In the genomic region with DNA sequence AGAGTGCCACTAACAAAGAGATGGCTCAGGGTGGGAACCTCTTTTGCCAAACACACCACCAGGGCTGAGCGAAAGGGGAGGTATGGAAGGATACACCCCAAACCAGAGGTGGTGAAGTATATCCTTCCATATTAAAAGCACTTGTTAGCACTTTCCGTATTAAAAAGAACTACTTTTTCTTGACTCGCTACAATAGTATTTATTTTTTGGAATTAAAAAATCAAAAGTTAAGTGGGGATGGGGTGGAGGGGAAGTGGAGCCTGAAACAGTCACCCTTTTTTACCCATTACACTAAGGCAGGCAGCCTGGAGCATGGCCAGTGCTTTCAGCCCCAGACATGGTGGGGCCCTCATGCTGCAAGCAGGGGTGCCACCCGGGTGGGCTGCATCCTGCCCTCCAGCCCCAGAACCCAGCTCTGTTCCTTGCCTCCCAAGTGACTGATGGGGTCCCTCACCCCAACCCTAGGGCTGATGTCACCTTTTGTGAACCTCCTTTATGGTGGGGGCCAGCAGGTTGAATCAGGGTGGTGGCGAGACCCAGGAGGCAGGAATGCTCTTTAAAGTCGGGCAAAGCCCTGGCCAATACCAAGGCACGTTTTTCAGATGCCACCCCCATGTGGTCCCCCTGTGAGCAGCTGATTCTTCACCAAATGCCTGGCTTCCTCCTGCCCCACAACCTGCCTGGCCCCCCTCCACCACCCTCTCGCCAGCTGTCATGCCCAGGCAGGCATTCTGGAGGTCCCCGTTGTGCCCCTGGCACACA, we compare ENCODE assay signal across 24 cellular contexts. TPM values are rescaled to one million over a fixed set of nuclear protein-coding genes. Genes with fewer than 3 reads are reported as not detected.
DNase-seq lines count a peak whose midpoint lies in the region; ATAC-seq and TF ChIP-seq lines count a peak whose summit lies in the region.
"Had no signal": no experiment of that assay in that cellular context is flagged by ENCODE, and none has a peak within 500 bp of the region (broad histone marks: within the 10 kb centered on the region; RNA-seq: fewer than 3 reads in every experiment).

No MANE protein-coding gene starts in this region.

- no peaks in the 10 kb centered on the region for H3K9me3 Mint-ChIP-seq in activated naive CD8-positive, alpha-beta T cell treated with anti-CD3 and anti-CD28 coated beads, Interleukin-2, amount 50 U/mL, for 24 hours
- H3K9me3 Mint-ChIP-seq: CD4-positive, CD25-positive, alpha-beta regulatory T cell; endodermal cell had no signal

- H3K4me1 Mint-ChIP-seq in activated naive CD8-positive, alpha-beta T cell treated with anti-CD3 and anti-CD28 coated beads, Interleukin-2, amount 50 U/mL, for 24 hours: no peaks in the 10 kb centered on the region
- H3K4me1 Mint-ChIP-seq: CD4-positive, CD25-positive, alpha-beta regulatory T cell had no signal

- POLR2A ChIA-PET in HEK293 (lab: Yijun Ruan, JAX) (no interaction called here), RWPE1 (lab: Yijun Ruan, JAX; ENCODE audit: low non-redundant PET) (no interaction called here)

- no peak overlapping the region for H2BK15ac ChIP-seq in mesenchymal stem cell (ENCODE audit: low read depth, poor library complexity, severe bottlenecking)

- no peak overlapping the region for H3K23ac ChIP-seq in mesenchymal stem cell (ENCODE audit: low read length in 2 of 2)

- H3K4me1 ChIP-seq in HEK293 (ENCODE audit: control insufficient read depth, insufficient read depth, low read length) (no peaks in the 10 kb centered on the region; the same call in 1 of the 2 replicates), mesenchymal stem cell (ENCODE audit: control insufficient read depth, insufficient read depth, low read depth, low read length) (peaks cover 12% of the 10 kb centered on the region)
- H3K4me1 ChIP-seq: colonic mucosa had no signal

- TF ChIP-seq CTCF in HEK293 (tag by site-specific recombination; IDR thresholded peaks at IDR 0.05) (no peak), RWPE1 (conservative IDR thresholded peaks at IDR 0.05; ENCODE audit: low read depth) (no peak)

- H2BK120ac ChIP-seq in mesenchymal stem cell (ENCODE audit: low read depth, low read length): no peak overlapping the region

- H4K8ac ChIP-seq in mesenchymal stem cell (ENCODE audit: low read length): no peak overlapping the region

- H3K14ac ChIP-seq in mesenchymal stem cell (ENCODE audit: low read length in 2 of 2): no peak overlapping the region

- H3K36me3 ChIP-seq in HEK293 (ENCODE audit: control insufficient read depth in 2 of 2, insufficient read depth in 1 of 2, low read length in 2 of 2): no peaks in the 10 kb centered on the region
- peaks cover 0 to 48% of the 10 kb centered on the region in 2 experiments for H3K36me3 ChIP-seq in mesenchymal stem cell (ENCODE audit: control insufficient read depth in 1 of 2, insufficient read depth in 2 of 2, low read depth in 1 of 2, low read length in 2 of 2)
- H3K36me3 ChIP-seq: colonic mucosa, neutrophil had no signal

- H4K91ac ChIP-seq in mesenchymal stem cell (ENCODE audit: low read length): no peak overlapping the region

- no peak overlapping the region for H2BK5ac ChIP-seq in mesenchymal stem cell (ENCODE audit: low read depth, low read length, poor library complexity, severe bottlenecking)

- CTCF ChIA-PET in HEK293 (lab: Yijun Ruan, JAX) (interaction anchor here (0.8 to 7.3 kb wide), 3 partner anchors 9 to 94 kb away, joined by 3 to 57 read pairs (median 13); no protein-coding TSS in a partner anchor), RWPE1 (lab: Yijun Ruan, JAX) (interaction anchor here (0.5 to 2.0 kb wide), 3 partner anchors 10 to 238 kb away, joined by 3 to 7 read pairs (median 5); a partner anchor contains a TSS)

- peak overlapping the region; percentile 50 for H3K9ac ChIP-seq in mesenchymal stem cell (ENCODE audit: low read length)

- no peaks in the 10 kb centered on the region for H3K9me3 ChIP-seq in HEK293 (ENCODE audit: control insufficient read depth, insufficient read depth, low read depth, low read length)
- no peaks in the 10 kb centered on the region for H3K9me3 ChIP-seq in mesenchymal stem cell (ENCODE audit: control insufficient read depth, low read length)
- H3K9me3 ChIP-seq: colonic mucosa, neutrophil, SJCRH30 had no signal

- H3K4me3 Mint-ChIP-seq in activated naive CD8-positive, alpha-beta T cell treated with anti-CD3 and anti-CD28 coated beads, Interleukin-2, amount 50 U/mL, for 24 hours: no peak overlapping the region
- H3K4me3 Mint-ChIP-seq: CD4-positive, CD25-positive, alpha-beta regulatory T cell; endodermal cell had no signal

- H3K27ac ChIP-seq in HEK293 (ENCODE audit: extremely low read depth, low read depth, low read length): no peak overlapping the region
- peak overlapping the region; percentile 43 for H3K27ac ChIP-seq in RWPE1
- no peak overlapping the region for H3K27ac ChIP-seq in mesenchymal stem cell (ENCODE audit: low read length, poor library complexity, severe bottlenecking)
- H3K27ac ChIP-seq: brain microvascular endothelial cell, colonic mucosa, neutrophil, SJCRH30 had no signal

- H2AFZ ChIP-seq in mesenchymal stem cell (ENCODE audit: low read depth, low read length): no peak overlapping the region

- DNase-seq in RWPE1 (ENCODE audit: low spot score) (no peak), mesenchymal stem cell (no peak), superior temporal gyrus (ENCODE audit: extremely low spot score) (peak; percentile 61), NCI-H1105 treated with DMSO at 0.1 percent for 48 hours (lab: John Stamatoyannopoulos, UW) (no peak)
- DNase-seq in activated naive CD8-positive, alpha-beta T cell treated with anti-CD3 and anti-CD28 coated beads, Interleukin-2, amount 50 U/mL, for 24 hours: no peak
- DNase-seq: activated CD4-positive, alpha-beta T cell treated with anti-CD3 and anti-CD28 coated beads for 1 hour; activated gamma-delta T cell treated with Interleukin-2 at 50 U/mL for 16 hours; activated T-cell treated with anti-CD3 and anti-CD28 coated beads, Interleukin-2, amount 50 U/mL, for 1 hour; brain microvascular endothelial cell; CD4-positive, CD25-positive, alpha-beta regulatory T cell; colonic mucosa; endodermal cell; MM.1S; NCI-H1436; NCI-H510A; SJCRH30; small intestine; stimulated activated CD4-positive, alpha-beta T cell treated with anti-CD3 and anti-CD28 coated beads, Interleukin-1b, Interleukin-23, amount 100 ng/mL, for 48 hours; T-helper 1 cell had no signal

- no peak for ATAC-seq in activated naive CD8-positive, alpha-beta T cell treated with anti-CD3 and anti-CD28 coated beads, Interleukin-2, amount 50 U/mL, for 24 hours
- no peak for ATAC-seq in GM21515 (IDR thresholded peaks at IDR 0.05; ENCODE audit: unreplicated experiment)
- ATAC-seq: Panc1 had no signal

- no peaks in the 10 kb centered on the region for H3K79me1 ChIP-seq in mesenchymal stem cell (replicated peaks; ENCODE audit: low read length, poor library complexity, severe bottlenecking)

- no peak overlapping the region for H3K4me3 ChIP-seq in HEK293 (ENCODE audit: low read depth, low read length)
- H3K4me3 ChIP-seq in mesenchymal stem cell (ENCODE audit: insufficient read depth in 1 of 2, low read depth in 1 of 2, low read length in 2 of 2): no peak overlapping the region
- H3K4me3 ChIP-seq: colonic mucosa, K562, SJCRH30 had no signal

- H3K27ac Mint-ChIP-seq in activated naive CD8-positive, alpha-beta T cell treated with anti-CD3 and anti-CD28 coated beads, Interleukin-2, amount 50 U/mL, for 24 hours: no peak overlapping the region
- H3K27ac Mint-ChIP-seq: CD4-positive, CD25-positive, alpha-beta regulatory T cell; endodermal cell had no signal

- H3K27me3 ChIP-seq in mesenchymal stem cell (ENCODE audit: control insufficient read depth in 1 of 2, insufficient read depth in 1 of 2, low read length in 2 of 2): peaks cover 0 to 86% of the 10 kb centered on the region in 2 experiments
- H3K27me3 ChIP-seq: brain microvascular endothelial cell, colonic mucosa, SJCRH30 had no signal

- WGBS in mesenchymal stem cell: 72% methylated on average over 6 of the region's 9 CpGs

- H3K27me3 Mint-ChIP-seq in activated naive CD8-positive, alpha-beta T cell treated with anti-CD3 and anti-CD28 coated beads, Interleukin-2, amount 50 U/mL, for 24 hours: no peaks in the 10 kb centered on the region
- H3K27me3 Mint-ChIP-seq: CD4-positive, CD25-positive, alpha-beta regulatory T cell had no signal

- no peak overlapping the region for H3K4me2 ChIP-seq in mesenchymal stem cell (ENCODE audit: low read length, poor library complexity, severe bottlenecking)

- H2AK5ac ChIP-seq in mesenchymal stem cell (ENCODE audit: low read length, severe bottlenecking): no peak overlapping the region

- H2BK12ac ChIP-seq in mesenchymal stem cell (ENCODE audit: low read length in 2 of 2): peak overlapping the region in 1 of 2 experiments; percentile 55

- no peaks in the 10 kb centered on the region for H3K36me3 Mint-ChIP-seq in activated naive CD8-positive, alpha-beta T cell treated with anti-CD3 and anti-CD28 coated beads, Interleukin-2, amount 50 U/mL, for 24 hours (ENCODE audit: low read depth)
- H3K36me3 Mint-ChIP-seq: CD4-positive, CD25-positive, alpha-beta regulatory T cell had no signal

- no peak overlapping the region for H3K4ac ChIP-seq in mesenchymal stem cell (ENCODE audit: low read depth in 1 of 2, low read length in 2 of 2)

- no peak overlapping the region for H3K18ac ChIP-seq in mesenchymal stem cell (ENCODE audit: low read depth in 1 of 2, low read length in 2 of 2)

TF ChIP-seq in HEK293, 187 proteins besides CTCF, POLR2A, EP300 and RAD21:
- TF ChIP-seq GLIS2 (tag by site-specific recombination; IDR thresholded peaks at IDR 0.05) (0 out of 2 replicates have a peak, but pooled peaks have one; percentile 13), ZNF239 (tag by site-specific recombination; IDR thresholded peaks at IDR 0.05) (no peak)

RNA-seq across cellular contexts. Expression of a gene that starts 31.0 kb away (rescaled TPM):
- polyA plus RNA-seq in mesenchymal stem cell (2013, experiment 1 of 2): 0.68 TPM
- 0.79 TPM for polyA plus RNA-seq in mesenchymal stem cell (2013, experiment 2 of 2)

RNA-seq across cellular contexts. Expression of a gene that starts 44.9 kb away (rescaled TPM):
- polyA plus RNA-seq in mesenchymal stem cell (2013, experiment 1 of 2): 20.0 TPM
- polyA plus RNA-seq in mesenchymal stem cell (2013, experiment 2 of 2): 16.9 TPM

RNA-seq across cellular contexts. Expression of a gene that starts 46.4 kb away (rescaled TPM):
- polyA plus RNA-seq in mesenchymal stem cell (2013, experiment 1 of 2): 82.1 TPM
- polyA plus RNA-seq in mesenchymal stem cell (2013, experiment 2 of 2): 85.0 TPM
